26 cellular contexts compared by ENCODE assay signal in the genomic region with DNA sequence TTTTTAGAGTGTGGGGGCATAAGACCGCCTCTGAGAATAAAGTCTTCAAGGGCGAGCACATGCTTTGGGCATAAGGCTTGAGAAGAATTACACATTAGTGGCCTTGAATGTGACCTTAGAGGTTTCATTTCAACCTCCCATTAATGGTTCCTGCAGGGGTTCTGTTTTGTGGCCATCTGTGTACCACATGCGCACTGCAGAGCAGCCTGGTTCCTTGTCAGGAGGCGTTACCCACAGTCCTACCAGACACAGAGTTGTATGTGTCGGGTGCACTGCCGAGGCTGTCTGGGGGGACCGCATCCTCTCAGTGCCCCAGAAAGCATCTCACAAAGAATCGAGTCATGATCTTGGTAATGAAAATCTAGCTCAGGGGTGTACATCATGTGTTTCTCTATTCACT.
"Had no signal": no experiment of that assay in that cellular context is flagged by ENCODE, and none has a peak within 500 bp of the region (broad histone marks: within the 10 kb centered on the region; RNA-seq: fewer than 3 reads in every experiment).

No MANE protein-coding gene starts in this region.

- H3K27me3 ChIP-seq: brain microvascular endothelial cell, cardiac muscle cell, SJSA1 had no signal

- H3K27me3 Mint-ChIP-seq: activated B cell treated with CpG ODN at 0.5 μM for 24 hours; activated CD4-positive, alpha-beta memory T cell treated with anti-CD3 and anti-CD28 coated beads for 36 hours; activated CD4-positive, alpha-beta T cell treated with anti-CD3 and anti-CD28 coated beads, Interleukin-2, amount 10 ng/mL, durations not matched to agents 7 days and 5 days; activated naive CD8-positive, alpha-beta T cell; T-cell had no signal

- DNase-seq: activated B cell treated with CpG ODN at 0.5 μM for 24 hours; activated CD4-positive, alpha-beta memory T cell treated with anti-CD3 and anti-CD28 coated beads for 36 hours; activated CD4-positive, alpha-beta T cell treated with anti-CD3 and anti-CD28 coated beads for 1 hour; activated CD4-positive, alpha-beta T cell treated with anti-CD3 and anti-CD28 coated beads, Interleukin-2, amount 10 ng/mL, durations not matched to agents 7 days and 5 days; activated CD8-positive, alpha-beta memory T cell treated with anti-CD3 and anti-CD28 coated beads for 24 hours; activated gamma-delta T cell; activated naive CD4-positive, alpha-beta T cell treated with anti-CD3 and anti-CD28 coated beads for 36 hours; activated T-cell treated with anti-CD3 and anti-CD28 coated beads, Interleukin-2, amount 50 U/mL, for 4 hours; amygdala; brain microvascular endothelial cell; KG1; NCI-H1092; NCI-H1417 treated with DMSO at 0.1 percent for 48 hours; NCI-H1694; NCI-H2029; NCI-H345; NCI-H510A; NCI-H526 treated with DMSO at 0.1 percent for 48 hours; PC-3; SHP77; T-cell; T-helper 2 cell; T1000 had no signal

- H3K27ac Mint-ChIP-seq: activated B cell treated with CpG ODN at 0.5 μM for 24 hours; activated CD4-positive, alpha-beta memory T cell treated with anti-CD3 and anti-CD28 coated beads for 36 hours; activated CD4-positive, alpha-beta T cell treated with anti-CD3 and anti-CD28 coated beads, Interleukin-2, amount 10 ng/mL, durations not matched to agents 7 days and 5 days; activated naive CD4-positive, alpha-beta T cell treated with anti-CD3 and anti-CD28 coated beads for 36 hours; activated naive CD8-positive, alpha-beta T cell; T-cell had no signal

- H3K4me1 Mint-ChIP-seq: activated B cell treated with CpG ODN at 0.5 μM for 24 hours; activated CD4-positive, alpha-beta T cell treated with anti-CD3 and anti-CD28 coated beads, Interleukin-2, amount 10 ng/mL, durations not matched to agents 7 days and 5 days had no signal

- H3K36me3 ChIP-seq: brain microvascular endothelial cell, SJSA1 had no signal

- H3K4me1 ChIP-seq: SJSA1 had no signal

- H3K9me3 Mint-ChIP-seq: activated B cell treated with CpG ODN at 0.5 μM for 24 hours; activated CD4-positive, alpha-beta memory T cell treated with anti-CD3 and anti-CD28 coated beads for 36 hours; activated CD4-positive, alpha-beta T cell treated with anti-CD3 and anti-CD28 coated beads, Interleukin-2, amount 10 ng/mL, durations not matched to agents 7 days and 5 days; activated naive CD4-positive, alpha-beta T cell treated with anti-CD3 and anti-CD28 coated beads for 36 hours; activated T-cell treated with anti-CD3 and anti-CD28 coated beads, Interleukin-2, amount 50 U/mL, for 4 hours; T-cell had no signal

- H3K4me3 ChIP-seq: cardiac muscle cell, SJSA1 had no signal

- H3K9me3 ChIP-seq: SJSA1 had no signal

- H3K4me3 Mint-ChIP-seq: activated B cell treated with CpG ODN at 0.5 μM for 24 hours; activated CD4-positive, alpha-beta memory T cell treated with anti-CD3 and anti-CD28 coated beads for 36 hours; activated CD4-positive, alpha-beta T cell treated with anti-CD3 and anti-CD28 coated beads, Interleukin-2, amount 10 ng/mL, durations not matched to agents 7 days and 5 days; activated naive CD4-positive, alpha-beta T cell treated with anti-CD3 and anti-CD28 coated beads for 36 hours; activated naive CD8-positive, alpha-beta T cell; activated T-cell treated with anti-CD3 and anti-CD28 coated beads, Interleukin-2, amount 50 U/mL, for 4 hours; T-cell had no signal

- H3K27ac ChIP-seq: brain microvascular endothelial cell, cardiac muscle cell, SJSA1 had no signal
